In the genomic region with DNA sequence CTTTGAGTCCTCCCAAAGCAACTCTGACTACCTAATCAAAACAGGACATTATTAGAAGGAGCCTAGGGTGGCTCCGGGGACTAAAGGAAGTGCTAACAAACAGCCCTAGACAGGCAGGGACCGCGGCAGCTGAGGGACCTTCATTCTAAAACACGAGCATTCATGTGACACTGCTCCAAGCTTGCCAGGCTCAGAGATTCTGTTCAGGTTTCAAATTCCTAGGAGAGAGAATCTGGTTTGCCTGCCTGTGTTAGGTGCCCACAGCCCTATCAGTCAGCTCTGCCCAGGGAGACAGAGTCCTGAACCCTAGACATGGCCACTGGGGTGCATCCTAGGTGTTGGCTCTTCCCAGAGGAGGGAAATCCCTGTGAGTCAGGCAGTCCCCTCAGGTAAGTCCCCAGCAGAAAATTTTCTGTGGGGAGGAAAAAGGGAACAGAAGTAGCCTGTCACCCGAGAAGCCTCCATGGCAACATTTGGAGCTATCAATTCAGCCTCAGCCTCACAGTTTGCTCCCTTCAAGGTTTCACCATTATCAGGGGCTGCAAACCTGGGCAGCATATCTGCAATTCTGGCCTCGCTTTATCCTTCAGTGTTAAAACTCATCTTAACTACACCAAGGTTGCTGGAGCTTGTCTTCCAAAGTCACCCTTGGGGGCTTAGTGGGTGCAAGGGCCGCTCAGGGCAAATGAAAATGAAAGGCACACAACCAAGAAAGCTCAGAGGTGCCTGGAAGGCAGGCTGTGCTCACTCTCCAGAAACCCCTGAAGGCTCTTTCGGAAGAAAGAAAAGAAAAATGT, we compare ENCODE assay signal across 9 cellular contexts. TPM values are rescaled to one million over a fixed set of nuclear protein-coding genes. Genes with fewer than 3 reads are reported as not detected.
DNase-seq lines count a peak whose midpoint lies in the region; ATAC-seq and TF ChIP-seq lines count a peak whose summit lies in the region.
"Had no signal": no experiment of that assay in that cellular context is flagged by ENCODE, and none has a peak within 500 bp of the region (broad histone marks: within the 10 kb centered on the region; RNA-seq: fewer than 3 reads in every experiment).

No MANE protein-coding gene starts in this region.

- DNase-seq in GM12865 (ENCODE audit: low read depth) (peak; percentile 87), Panc1 (ENCODE audit: low read depth, low spot score) (no peak), esophagus muscularis mucosa (ENCODE audit: extremely low spot score) (no peak)
- no peak for DNase-seq in NK-92 treated with Interleukin-12 subunit alpha and Interleukin-12 subunit beta, amount 100 ng/mL, for 24 hours (lab: John Stamatoyannopoulos, UW)
- DNase-seq in activated CD4-positive, CD25-positive, alpha-beta regulatory T cell (lab: John Stamatoyannopoulos, UW) = no peak
- DNase-seq: left cardiac atrium had no signal

- in situ Hi-C loops in Panc1 (cut with HindIII; ENCODE audit: low pct_unique_long_range_greater_than_20kb, low sequenced_read_pairs) = no loop called here

- intact Hi-C loops in Panc1 (cut with micrococcal nuclease; ENCODE audit: unreplicated experiment) = no loop called here
- intact Hi-C loops in esophagus muscularis mucosa (cut with DNase I) = no loop called here

- BruUV-seq in Panc1 (replicated peaks; lab: Mats Ljungman, UMichigan) = no TSS peak

- peak overlapping the region; percentile 22 for H3K9ac ChIP-seq in mucosa of stomach (ENCODE audit: low read length)

- ATAC-seq in GM21529 (IDR thresholded peaks at IDR 0.05; ENCODE audit: unreplicated experiment) (peak; percentile 65), Panc1 (no peak), HG02970 (IDR thresholded peaks at IDR 0.05; ENCODE audit: low FRiP score, unreplicated experiment) (no peak)

- no peak for TF ChIP-seq CTCF in GM12865 (IDR thresholded peaks at IDR 0.05; ENCODE audit: insufficient read depth, low read depth, low read length, missing control alignments)
- TF ChIP-seq CTCF in Panc1 (IDR thresholded peaks at IDR 0.05) = no peak
- TF ChIP-seq CTCF in esophagus muscularis mucosa (IDR thresholded peaks at IDR 0.05) = no peak

- no peaks in the 10 kb centered on the region for H3K36me3 ChIP-seq in Panc1 (ENCODE audit: control insufficient read depth, insufficient read depth, low read length)
- H3K36me3 ChIP-seq in mucosa of stomach (ENCODE audit: control insufficient read depth, insufficient read depth, low read length) = no peaks in the 10 kb centered on the region
- no peaks in the 10 kb centered on the region for H3K36me3 ChIP-seq in esophagus muscularis mucosa

- H3K9me3 ChIP-seq in Panc1 (ENCODE audit: control insufficient read depth, insufficient read depth, low read depth, low read length) = no peaks in the 10 kb centered on the region
- no peaks in the 10 kb centered on the region for H3K9me3 ChIP-seq in mucosa of stomach (ENCODE audit: control insufficient read depth, low read length)
- no peaks in the 10 kb centered on the region for H3K9me3 ChIP-seq in esophagus muscularis mucosa

- TF ChIP-seq EP300 in esophagus muscularis mucosa (IDR thresholded peaks at IDR 0.05) = no peak

- H3K27ac ChIP-seq in Panc1 (ENCODE audit: low read length) = 0 out of 2 replicates have a peak overlapping the region, but pooled peaks have one; percentile 11
- no peak overlapping the region for H3K27ac ChIP-seq in esophagus muscularis mucosa (replicated peaks in 1 of 4)

- POLR2A ChIA-PET in Panc1 (lab: Charles Lee) = no interaction called here

- CTCF ChIA-PET in Panc1 (lab: Charles Lee) = interaction anchor here (0.5 kb wide), 1 partner anchor 45 kb away, joined by 6 read pairs; no protein-coding TSS in a partner anchor

- peak overlapping the region; percentile 50 for H3K4me3 ChIP-seq in GM12865 (ENCODE audit: low read depth, low read length)
- H3K4me3 ChIP-seq in Panc1 (ENCODE audit: low read depth in 2 of 2, low read length in 2 of 2) = no peak overlapping the region
- H3K4me3 ChIP-seq in mucosa of stomach (ENCODE audit: low read length) = no peak overlapping the region
- H3K4me3 ChIP-seq in esophagus muscularis mucosa = no peak overlapping the region

- TF ChIP-seq POLR2A in esophagus muscularis mucosa (IDR thresholded peaks at IDR 0.05; ENCODE audit: low read depth) = no peak

- WGBS in esophagus muscularis mucosa = 81% methylated on average over 7 of the region's 8 CpGs

- H3K27me3 ChIP-seq in Panc1 (ENCODE audit: control insufficient read depth, insufficient read depth, low read length) = no peaks in the 10 kb centered on the region
- no peaks in the 10 kb centered on the region for H3K27me3 ChIP-seq in mucosa of stomach (ENCODE audit: control insufficient read depth, insufficient read depth, low read length)
- H3K27me3 ChIP-seq in esophagus muscularis mucosa = no peaks in the 10 kb centered on the region

- H3K4me1 ChIP-seq in Panc1 (ENCODE audit: control insufficient read depth, insufficient read depth, low read length) = peaks cover 28% of the 10 kb centered on the region
- peaks cover 11% of the 10 kb centered on the region for H3K4me1 ChIP-seq in mucosa of stomach (ENCODE audit: control insufficient read depth, insufficient read depth, low read length)
- peaks cover 0 to 21% (median 7%) of the 10 kb centered on the region in 4 donors for H3K4me1 ChIP-seq in esophagus muscularis mucosa

RNA-seq across cellular contexts. Expression of a gene that starts 28.6 kb away (rescaled TPM):
- 276 TPM for total RNA-seq in Panc1 (2021; ENCODE audit: unreplicated experiment)
- polyA plus RNA-seq in Panc1 (2012; ENCODE audit: insufficient read length) = 289 TPM
- 100 to 1,000 TPM; 156 to 220 (median 189) TPM for total RNA-seq in esophagus muscularis mucosa
